2 cellular contexts compared by ENCODE assay signal in genomic region chr3:120680193-120680894, GRCh38.
TF ChIP-seq lines count a peak whose summit lies in the region.

No MANE protein-coding gene starts in this region.

TF ChIP-seq in GM23338, 12 proteins besides CTCF, POLR2A, EP300 and RAD21 (continued from another document):
- TF ChIP-seq ZNF462 (CRISPR knock-in tag; IDR thresholded peaks at IDR 0.05) (0 out of 2 replicates have a peak, but pooled peaks have one; percentile 20), NANOG (IDR thresholded peaks at IDR 0.05; ENCODE audit: borderline replicate concordance) (0 out of 2 replicates have a peak, but pooled peaks have one; percentile 12), REST (IDR thresholded peaks at IDR 0.05; ENCODE audit: unreplicated experiment) (no peak)

TF ChIP-seq in liver, 16 proteins besides CTCF, POLR2A, EP300 and RAD21 (continued from another document):
- TF ChIP-seq RXRA (IDR thresholded peaks at IDR 0.05) (peak; percentile 40 to 70), FOXA1 (IDR thresholded peaks at IDR 0.05) (no peak), HNF4A (conservative IDR thresholded peaks at IDR 0.05) (peak; percentile 52 to 72), REST (IDR thresholded peaks at IDR 0.05) (peak; percentile 46), HNF4G (IDR thresholded peaks at IDR 0.05) (no peak), MAX (IDR thresholded peaks at IDR 0.05) (peak; percentile 21), GABPA (IDR thresholded peaks at IDR 0.05 in 1 of 2, conservative IDR thresholded peaks at IDR 0.05 in 1 of 2) (no peak), JUND (IDR thresholded peaks at IDR 0.05) (peak in 1 of 2 donors; percentile 52), SP1 (IDR thresholded peaks at IDR 0.05) (no peak), EGR1 (IDR thresholded peaks at IDR 0.05; ENCODE audit: low read depth in 2 of 2) (no peak)
